10 cellular contexts compared by ENCODE assay signal in genomic region chr9:93057703-93058356, GRCh38. TPM values are rescaled to one million over a fixed set of nuclear protein-coding genes. Genes with fewer than 3 reads are reported as not detected.
DNase-seq lines count a peak whose midpoint lies in the region; ATAC-seq, FAIRE-seq and TF ChIP-seq lines count a peak whose summit lies in the region.
"Had no signal": no experiment of that assay in that cellular context is flagged by ENCODE, and none has a peak within 500 bp of the region (broad histone marks: within the 10 kb centered on the region; RNA-seq: fewer than 3 reads in every experiment).

No MANE protein-coding gene starts in this region.

- H3K4me1 ChIP-seq in K562 (replicated peaks in 1 of 2; ENCODE audit: control insufficient read depth in 2 of 2, insufficient read depth in 2 of 2, low read length in 2 of 2), result peaks cover 30 to 56% of the 10 kb centered on the region in 2 experiments

- no peak overlapping the region; the same call in 1 of the 2 replicates for H3K4me3 ChIP-seq in K562

- no peak for TF ChIP-seq CTCF in K562 (IDR thresholded peaks at IDR 0.05 in 2 of 3, conservative IDR thresholded peaks at IDR 0.05 in 1 of 3; ENCODE audit: insufficient read depth in 2 of 3, low read depth in 1 of 3, low read length in 3 of 3)

- POLR2A ChIA-PET in K562 (lab: Yijun Ruan, JAX), result interaction anchor here (0.6 to 1.0 kb wide), 2 partner anchors 14 to 62 kb away, joined by 3 to 4 read pairs; no protein-coding TSS in a partner anchor

- no peaks in the 10 kb centered on the region for H3K36me3 ChIP-seq in K562 (ENCODE audit: control insufficient read depth, insufficient read depth, low read length)

- peaks cover 25% of the 10 kb centered on the region for H3K79me2 ChIP-seq in K562 (ENCODE audit: control insufficient read depth, insufficient read depth, low read length)

- ATAC-seq in HG03196 (IDR thresholded peaks at IDR 0.05; ENCODE audit: unreplicated experiment) (peak; percentile 2), K562 (peak; percentile 2), GM18520 (IDR thresholded peaks at IDR 0.05; ENCODE audit: unreplicated experiment) (no peak)
- ATAC-seq in stimulated activated naive CD8-positive, alpha-beta T cell treated with anti-CD3 and anti-CD28 coated beads, Interleukin-15, Interleukin-2, amounts not matched to agents 100 U/mL and 50 U/mL, for 24 hours, result peak; percentile 11

- TF ChIP-seq RAD21 in K562 (CRISPR knock-in tag; conservative IDR thresholded peaks at IDR 0.05 in 1 of 2, IDR thresholded peaks at IDR 0.05 in 1 of 2), result no peak

- CTCF ChIA-PET in K562 (lab: Yijun Ruan, JAX; ENCODE audit: low intra/inter-chr PET ratio), result no interaction called here

- H3K27ac ChIP-seq in K562 (ENCODE audit: extremely low read depth, low read depth, low read length), result peak overlapping the region; percentile 73; the same call in 2 of the 3 replicates
- H3K27ac ChIP-seq: 22Rv1 had no signal

- peaks cover 4 to 12% of the 10 kb centered on the region in 2 experiments; a peak in 4 of 5 replicates for H3K27me3 ChIP-seq in K562 (ENCODE audit: control insufficient read depth in 2 of 2, insufficient read depth in 2 of 2, low read length in 2 of 2)

- TF ChIP-seq POLR2A in K562 (conservative IDR thresholded peaks at IDR 0.05), result no peak

- in situ Hi-C loops in K562 (cut with MboI), result no loop called here

- FAIRE-seq in K562 (lab: Jason Lieb, UNC), result no peak

- intact Hi-C loops in K562 (cut with micrococcal nuclease), result no loop called here

- peak; percentile 23 for DNase-seq in DMS 273 (lab: John Stamatoyannopoulos, UW; ENCODE audit: unreplicated experiment)
- no peak for DNase-seq in DMS 273 treated with DMSO at 0.1 percent for 48 hours (lab: John Stamatoyannopoulos, UW)
- DNase-seq in K562 (ENCODE audit: extremely low read depth in 1 of 4, low spot score in 3 of 4), result peak in 1 of 4 experiments; percentile 27
- DNase-seq in stimulated activated naive CD8-positive, alpha-beta T cell treated with anti-CD3 and anti-CD28 coated beads, Interleukin-15, Interleukin-2, amounts not matched to agents 100 U/mL and 50 U/mL, for 24 hours, result no peak
- no peak for DNase-seq in germinal center (ENCODE audit: low spot score)
- no peak for DNase-seq in NK-92 (lab: John Stamatoyannopoulos, UW; ENCODE audit: unreplicated experiment)

- no TSS peak for BruUV-seq in K562 (replicated peaks; lab: Mats Ljungman, UMichigan)

- peak overlapping the region; percentile 5; the same call in 1 of the 2 replicates for H3K4me2 ChIP-seq in K562 (ENCODE audit: insufficient read depth, low read length)

- peak overlapping the region; percentile 80 for H2AFZ ChIP-seq in K562 (ENCODE audit: low read depth, low read length)

- no peak for TF ChIP-seq EP300 in K562 (IDR thresholded peaks at IDR 0.05; ENCODE audit: low read length)

- H3K9ac ChIP-seq in K562 (ENCODE audit: insufficient read depth in 1 of 2, low read depth in 2 of 2, low read length in 2 of 2), result peak overlapping the region; percentile 42 to 62; a peak in 3 of 4 replicates

- H4K20me1 ChIP-seq in K562 (replicated peaks; ENCODE audit: control insufficient read depth, insufficient read depth, low read length), result no peaks in the 10 kb centered on the region

- no peaks in the 10 kb centered on the region for H3K9me1 ChIP-seq in K562 (ENCODE audit: control insufficient read depth, insufficient read depth, low read length)

- no peaks in the 10 kb centered on the region for H3K9me3 ChIP-seq in K562 (replicated peaks; ENCODE audit: control insufficient read depth, insufficient read depth, low read depth, low read length)

- WGBS in K562 (ENCODE audit: insufficient coverage, low coverage, missing lambda C conversion rate), result 48% methylated on average over 10 of the region's 14 CpGs

TF ChIP-seq in K562, 482 proteins besides CTCF, POLR2A, EP300 and RAD21:
- TF ChIP-seq, protein P1, sequence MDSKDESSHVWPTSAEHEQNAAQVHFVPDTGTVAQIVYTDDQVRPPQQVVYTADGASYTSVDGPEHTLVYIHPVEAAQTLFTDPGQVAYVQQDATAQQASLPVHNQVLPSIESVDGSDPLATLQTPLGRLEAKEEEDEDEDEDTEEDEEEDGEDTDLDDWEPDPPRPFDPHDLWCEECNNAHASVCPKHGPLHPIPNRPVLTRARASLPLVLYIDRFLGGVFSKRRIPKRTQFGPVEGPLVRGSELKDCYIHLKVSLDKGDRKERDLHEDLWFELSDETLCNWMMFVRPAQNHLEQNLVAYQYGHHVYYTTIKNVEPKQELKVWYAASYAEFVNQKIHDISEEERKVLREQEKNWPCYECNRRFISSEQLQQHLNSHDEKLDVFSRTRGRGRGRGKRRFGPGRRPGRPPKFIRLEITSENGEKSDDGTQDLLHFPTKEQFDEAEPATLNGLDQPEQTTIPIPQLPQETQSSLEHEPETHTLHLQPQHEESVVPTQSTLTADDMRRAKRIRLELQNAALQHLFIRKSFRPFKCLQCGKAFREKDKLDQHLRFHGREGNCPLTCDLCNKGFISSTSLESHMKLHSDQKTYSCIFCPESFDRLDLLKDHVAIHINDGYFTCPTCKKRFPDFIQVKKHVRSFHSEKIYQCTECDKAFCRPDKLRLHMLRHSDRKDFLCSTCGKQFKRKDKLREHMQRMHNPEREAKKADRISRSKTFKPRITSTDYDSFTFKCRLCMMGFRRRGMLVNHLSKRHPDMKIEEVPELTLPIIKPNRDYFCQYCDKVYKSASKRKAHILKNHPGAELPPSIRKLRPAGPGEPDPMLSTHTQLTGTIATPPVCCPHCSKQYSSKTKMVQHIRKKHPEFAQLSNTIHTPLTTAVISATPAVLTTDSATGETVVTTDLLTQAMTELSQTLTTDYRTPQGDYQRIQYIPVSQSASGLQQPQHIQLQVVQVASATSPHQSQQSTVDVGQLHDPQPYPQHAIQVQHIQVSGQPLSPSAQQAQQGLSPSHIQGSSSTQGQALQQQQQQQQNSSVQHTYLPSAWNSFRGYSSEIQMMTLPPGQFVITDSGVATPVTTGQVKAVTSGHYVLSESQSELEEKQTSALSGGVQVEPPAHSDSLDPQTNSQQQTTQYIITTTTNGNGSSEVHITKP (IDR thresholded peaks at IDR 0.05; ENCODE audit: partially characterized antibody), result peak; percentile 48
- TF ChIP-seq LARP7 (IDR thresholded peaks at IDR 0.05) (0 out of 2 replicates have a peak, but pooled peaks have one; percentile 15), ZSCAN29 (IDR thresholded peaks at IDR 0.05) (no peak), MYBL2 (IDR thresholded peaks at IDR 0.05; ENCODE audit: low read depth) (no peak), MYBL2 (CRISPR knock-in tag; IDR thresholded peaks at IDR 0.05; ENCODE audit: borderline replicate concordance) (no peak)

RNA-seq across cellular contexts. Expression of gene SUSD3, which starts 0.7 kb away (rescaled TPM):
- 2.7 and 10.6 TPM in 2 replicates for total RNA-seq in K562 (2011; cell fraction: chromatin; rRNA removed; ENCODE audit: low replicate concordance)
- total RNA-seq in K562 (2011; cell fraction: nucleolus; rRNA removed), result 16.3 and 18.3 TPM in 2 replicates
- total RNA-seq in K562 (2011; cell fraction: nucleoplasm; rRNA removed), result 14.3 and 16.0 TPM in 2 replicates
- 21.7 and 30.1 TPM in 2 replicates for total RNA-seq in K562 (2014; rRNA removed)
- total RNA-seq in K562 (2014; rRNA removed; fragmentation: Illumina TruSeq; extraction: Trizol), result 4.1 and 8.0 TPM in 2 replicates
- 10.0 and 11.4 TPM in 2 replicates for total RNA-seq in K562 (2015; rRNA removed; fragmentation: Illumina TruSeq; extraction: Trizol)
- 16.9 and 18.7 TPM in 2 replicates for total RNA-seq in K562 (2021)
- polyA plus RNA-seq in K562 (2011; rRNA removed), result 17.6 and 40.7 TPM in 2 replicates
- 53.0 and 63.3 TPM in 2 replicates for polyA plus RNA-seq in K562 (2011; cell fraction: cytosol; rRNA removed)
- polyA plus RNA-seq in K562 (2011; cell fraction: nucleus; rRNA removed), result 20.3 and 22.3 TPM in 2 replicates
- 18.1 and 49.1 TPM in 2 replicates for polyA plus RNA-seq in K562 (2012)
- 9.0 and 19.4 TPM in 2 replicates for polyA plus RNA-seq in K562 (2014; fragmentation: Illumina TruSeq; extraction: Trizol)
- 1 to 10 TPM; 1.3 to 2.2 TPM for polyA plus RNA-seq in K562 (2014; fragmentation: Nextera tagmentation; extraction: Ambion mirVana)
- polyA plus RNA-seq in K562 (2014; rRNA removed), result 18.7 and 28.1 TPM in 2 replicates
- polyA minus RNA-seq in K562 (2011; rRNA and poly(A)+ RNA removed), result 5.2 and 5.3 TPM in 2 replicates
- polyA minus RNA-seq in K562 (2011; cell fraction: cytosol; rRNA and poly(A)+ RNA removed), result 11.0 and 25.0 TPM in 2 replicates
- 2.0 and 4.7 TPM in 2 replicates for polyA minus RNA-seq in K562 (2011; cell fraction: nucleus; rRNA and poly(A)+ RNA removed)
- polyA plus RNA-seq: neural cell had no signal

RNA-seq across cellular contexts. Expression of gene CARD19, which starts 38.2 kb away (rescaled TPM):
- 5.1 and 21.8 TPM in 2 replicates for total RNA-seq in K562 (2011; cell fraction: chromatin; rRNA removed; ENCODE audit: low replicate concordance)
- 24.3 and 26.3 TPM in 2 replicates for total RNA-seq in K562 (2011; cell fraction: nucleolus; rRNA removed)
- total RNA-seq in K562 (2011; cell fraction: nucleoplasm; rRNA removed), result 14.4 and 20.2 TPM in 2 replicates
- total RNA-seq in K562 (2014; rRNA removed) (34.9 and 35.3 TPM in 2 replicates), K562 (2014; rRNA removed; fragmentation: Illumina TruSeq; extraction: Trizol) (2.7 and 2.9 TPM in 2 replicates), K562 (2015; rRNA removed; fragmentation: Illumina TruSeq; extraction: Trizol) (13.0 and 14.6 TPM in 2 replicates), K562 (2021) (18.6 and 23.4 TPM in 2 replicates)
- polyA plus RNA-seq in K562 (2011; rRNA removed) (15.9 and 23.7 TPM in 2 replicates), K562 (2014; fragmentation: Illumina TruSeq; extraction: Trizol) (5.3 and 13.8 TPM in 2 replicates), K562 (2014; fragmentation: Nextera tagmentation; extraction: Ambion mirVana) (1 to 10 TPM in 1 of 2 experiments, under 1 TPM in 1; 0.90 to 2.1 TPM), K562 (2014; rRNA removed) (30.7 and 35.3 TPM in 2 replicates)
- polyA plus RNA-seq in K562 (2011; cell fraction: cytosol; rRNA removed), result 40.2 and 99.4 TPM in 2 replicates
- polyA plus RNA-seq in K562 (2011; cell fraction: nucleus; rRNA removed), result 36.2 and 60.4 TPM in 2 replicates
- 19.5 and 30.7 TPM in 2 replicates for polyA plus RNA-seq in K562 (2012)
- polyA minus RNA-seq in K562 (2011; rRNA and poly(A)+ RNA removed), result 2.4 and 3.3 TPM in 2 replicates
- 4.8 and 7.6 TPM in 2 replicates for polyA minus RNA-seq in K562 (2011; cell fraction: cytosol; rRNA and poly(A)+ RNA removed)
- 7.4 and 8.0 TPM in 2 replicates for polyA minus RNA-seq in K562 (2011; cell fraction: nucleus; rRNA and poly(A)+ RNA removed)
